1 cellular context compared by ENCODE assay signal in the genomic region with DNA sequence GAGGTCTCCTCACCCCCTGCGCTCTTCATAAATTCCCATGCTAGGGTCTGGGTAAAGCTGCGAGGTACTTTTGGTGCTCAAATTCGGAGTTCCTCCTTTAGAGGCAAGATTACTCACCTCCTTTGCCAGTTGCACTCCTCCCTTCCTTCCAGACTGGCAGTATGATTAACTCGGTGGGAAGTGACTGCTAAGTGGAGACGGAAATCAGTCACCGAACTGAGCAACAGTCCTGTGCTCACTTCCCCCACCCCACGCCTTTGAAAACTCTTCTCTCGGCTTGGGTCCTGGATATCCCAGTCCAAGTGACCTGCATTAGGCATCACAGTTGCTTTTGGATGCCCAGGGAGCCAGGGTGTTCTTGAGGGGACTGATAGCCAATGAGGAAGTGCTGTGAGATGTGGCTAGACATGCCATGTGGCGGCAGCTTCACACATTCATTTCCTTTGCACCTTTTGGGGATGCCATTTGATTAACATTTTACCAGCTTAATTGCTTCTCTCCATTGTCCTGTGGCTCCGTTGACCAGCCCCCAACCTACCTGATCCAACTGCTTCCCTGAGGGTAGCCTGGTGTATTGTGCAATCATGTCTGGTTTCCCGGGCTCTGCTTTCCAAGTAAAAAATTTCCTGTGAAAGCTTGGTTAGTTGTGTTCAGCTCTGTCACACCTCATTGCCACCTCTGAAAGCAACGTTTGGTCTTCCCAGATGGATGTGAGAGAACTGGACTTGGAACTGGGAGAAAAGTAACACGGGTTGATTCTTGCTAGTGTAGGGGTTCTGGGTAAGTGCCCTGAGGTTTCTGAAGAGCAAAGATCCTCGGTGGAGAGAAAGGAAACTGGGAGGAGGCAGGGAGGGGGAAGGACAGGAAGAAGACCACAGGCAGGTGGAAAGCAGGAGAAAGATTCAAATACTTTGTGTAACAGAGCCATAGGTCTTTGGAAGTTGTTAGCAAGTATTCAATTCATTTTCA.
TF ChIP-seq lines count a peak whose summit lies in the region.

No MANE protein-coding gene starts in this region.

TF ChIP-seq in SK-N-SH, 30 proteins besides CTCF, POLR2A, EP300 and RAD21 (continued from another document):
- TF ChIP-seq FOSL2 (IDR thresholded peaks at IDR 0.05; ENCODE audit: borderline replicate concordance, low read depth) (no peak), CHD2 (IDR thresholded peaks at IDR 0.05; ENCODE audit: low read length, partially characterized antibody) (no peak), TEAD4 (IDR thresholded peaks at IDR 0.05; ENCODE audit: borderline replicate concordance, insufficient read depth) (no peak), POLR2AphosphoS5 (IDR thresholded peaks at IDR 0.05; ENCODE audit: low read depth, low read length) (no peak), YY1 (IDR thresholded peaks at IDR 0.05; ENCODE audit: low read depth) (no peak), SIN3A (IDR thresholded peaks at IDR 0.05; ENCODE audit: borderline replicate concordance, low read depth, low read length) (no peak), RFX5 (IDR thresholded peaks at IDR 0.05; ENCODE audit: low read length) (no peak), EZH2phosphoT487 (IDR thresholded peaks at IDR 0.05; ENCODE audit: borderline replicate concordance, low read depth) (no peak), USF2 (IDR thresholded peaks at IDR 0.05; ENCODE audit: borderline replicate concordance, low read depth, low read length) (no peak), FOXJ3 (CRISPR knock-in tag; IDR thresholded peaks at IDR 0.05) (no peak), GATA2 (CRISPR knock-in tag; IDR thresholded peaks at IDR 0.05) (no peak), NRF1 (IDR thresholded peaks at IDR 0.05; ENCODE audit: low read depth, low read length) (no peak), GABPA (IDR thresholded peaks at IDR 0.05; ENCODE audit: low read depth) (peak; percentile 18; the same call in 1 of the 2 replicates), MAX (IDR thresholded peaks at IDR 0.05; ENCODE audit: low read depth) (no peak), JUND (IDR thresholded peaks at IDR 0.05) (no peak), MXI1 (IDR thresholded peaks at IDR 0.05; ENCODE audit: low read depth, low read length) (peak; percentile 73), RXRA (IDR thresholded peaks at IDR 0.05; ENCODE audit: borderline replicate concordance, low read depth) (no peak), IRF3 (IDR thresholded peaks at IDR 0.05; ENCODE audit: low read depth, low read length) (no peak), FOXM1 (IDR thresholded peaks at IDR 0.05; ENCODE audit: low read depth) (no peak), TCF12 (IDR thresholded peaks at IDR 0.05) (no peak)
- TF ChIP-seq, protein P1, sequence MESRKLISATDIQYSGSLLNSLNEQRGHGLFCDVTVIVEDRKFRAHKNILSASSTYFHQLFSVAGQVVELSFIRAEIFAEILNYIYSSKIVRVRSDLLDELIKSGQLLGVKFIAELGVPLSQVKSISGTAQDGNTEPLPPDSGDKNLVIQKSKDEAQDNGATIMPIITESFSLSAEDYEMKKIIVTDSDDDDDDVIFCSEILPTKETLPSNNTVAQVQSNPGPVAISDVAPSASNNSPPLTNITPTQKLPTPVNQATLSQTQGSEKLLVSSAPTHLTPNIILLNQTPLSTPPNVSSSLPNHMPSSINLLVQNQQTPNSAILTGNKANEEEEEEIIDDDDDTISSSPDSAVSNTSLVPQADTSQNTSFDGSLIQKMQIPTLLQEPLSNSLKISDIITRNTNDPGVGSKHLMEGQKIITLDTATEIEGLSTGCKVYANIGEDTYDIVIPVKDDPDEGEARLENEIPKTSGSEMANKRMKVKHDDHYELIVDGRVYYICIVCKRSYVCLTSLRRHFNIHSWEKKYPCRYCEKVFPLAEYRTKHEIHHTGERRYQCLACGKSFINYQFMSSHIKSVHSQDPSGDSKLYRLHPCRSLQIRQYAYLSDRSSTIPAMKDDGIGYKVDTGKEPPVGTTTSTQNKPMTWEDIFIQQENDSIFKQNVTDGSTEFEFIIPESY (IDR thresholded peaks at IDR 0.05; ENCODE audit: borderline replicate concordance, low read depth), result no peak
- TF ChIP-seq, protein P2, sequence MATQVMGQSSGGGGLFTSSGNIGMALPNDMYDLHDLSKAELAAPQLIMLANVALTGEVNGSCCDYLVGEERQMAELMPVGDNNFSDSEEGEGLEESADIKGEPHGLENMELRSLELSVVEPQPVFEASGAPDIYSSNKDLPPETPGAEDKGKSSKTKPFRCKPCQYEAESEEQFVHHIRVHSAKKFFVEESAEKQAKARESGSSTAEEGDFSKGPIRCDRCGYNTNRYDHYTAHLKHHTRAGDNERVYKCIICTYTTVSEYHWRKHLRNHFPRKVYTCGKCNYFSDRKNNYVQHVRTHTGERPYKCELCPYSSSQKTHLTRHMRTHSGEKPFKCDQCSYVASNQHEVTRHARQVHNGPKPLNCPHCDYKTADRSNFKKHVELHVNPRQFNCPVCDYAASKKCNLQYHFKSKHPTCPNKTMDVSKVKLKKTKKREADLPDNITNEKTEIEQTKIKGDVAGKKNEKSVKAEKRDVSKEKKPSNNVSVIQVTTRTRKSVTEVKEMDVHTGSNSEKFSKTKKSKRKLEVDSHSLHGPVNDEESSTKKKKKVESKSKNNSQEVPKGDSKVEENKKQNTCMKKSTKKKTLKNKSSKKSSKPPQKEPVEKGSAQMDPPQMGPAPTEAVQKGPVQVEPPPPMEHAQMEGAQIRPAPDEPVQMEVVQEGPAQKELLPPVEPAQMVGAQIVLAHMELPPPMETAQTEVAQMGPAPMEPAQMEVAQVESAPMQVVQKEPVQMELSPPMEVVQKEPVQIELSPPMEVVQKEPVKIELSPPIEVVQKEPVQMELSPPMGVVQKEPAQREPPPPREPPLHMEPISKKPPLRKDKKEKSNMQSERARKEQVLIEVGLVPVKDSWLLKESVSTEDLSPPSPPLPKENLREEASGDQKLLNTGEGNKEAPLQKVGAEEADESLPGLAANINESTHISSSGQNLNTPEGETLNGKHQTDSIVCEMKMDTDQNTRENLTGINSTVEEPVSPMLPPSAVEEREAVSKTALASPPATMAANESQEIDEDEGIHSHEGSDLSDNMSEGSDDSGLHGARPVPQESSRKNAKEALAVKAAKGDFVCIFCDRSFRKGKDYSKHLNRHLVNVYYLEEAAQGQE (IDR thresholded peaks at IDR 0.05; ENCODE audit: low read depth, low read length), result 0 out of 2 replicates have a peak, but pooled peaks have one; percentile 28
- TF ChIP-seq, protein P3, sequence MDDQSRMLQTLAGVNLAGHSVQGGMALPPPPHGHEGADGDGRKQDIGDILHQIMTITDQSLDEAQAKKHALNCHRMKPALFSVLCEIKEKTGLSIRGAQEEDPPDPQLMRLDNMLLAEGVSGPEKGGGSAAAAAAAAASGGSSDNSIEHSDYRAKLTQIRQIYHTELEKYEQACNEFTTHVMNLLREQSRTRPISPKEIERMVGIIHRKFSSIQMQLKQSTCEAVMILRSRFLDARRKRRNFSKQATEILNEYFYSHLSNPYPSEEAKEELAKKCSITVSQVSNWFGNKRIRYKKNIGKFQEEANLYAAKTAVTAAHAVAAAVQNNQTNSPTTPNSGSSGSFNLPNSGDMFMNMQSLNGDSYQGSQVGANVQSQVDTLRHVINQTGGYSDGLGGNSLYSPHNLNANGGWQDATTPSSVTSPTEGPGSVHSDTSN (IDR thresholded peaks at IDR 0.05), result peak; percentile 29; the same call in 1 of the 2 replicates
